ENCODE assay signal across 8 cellular contexts in the genomic region with DNA sequence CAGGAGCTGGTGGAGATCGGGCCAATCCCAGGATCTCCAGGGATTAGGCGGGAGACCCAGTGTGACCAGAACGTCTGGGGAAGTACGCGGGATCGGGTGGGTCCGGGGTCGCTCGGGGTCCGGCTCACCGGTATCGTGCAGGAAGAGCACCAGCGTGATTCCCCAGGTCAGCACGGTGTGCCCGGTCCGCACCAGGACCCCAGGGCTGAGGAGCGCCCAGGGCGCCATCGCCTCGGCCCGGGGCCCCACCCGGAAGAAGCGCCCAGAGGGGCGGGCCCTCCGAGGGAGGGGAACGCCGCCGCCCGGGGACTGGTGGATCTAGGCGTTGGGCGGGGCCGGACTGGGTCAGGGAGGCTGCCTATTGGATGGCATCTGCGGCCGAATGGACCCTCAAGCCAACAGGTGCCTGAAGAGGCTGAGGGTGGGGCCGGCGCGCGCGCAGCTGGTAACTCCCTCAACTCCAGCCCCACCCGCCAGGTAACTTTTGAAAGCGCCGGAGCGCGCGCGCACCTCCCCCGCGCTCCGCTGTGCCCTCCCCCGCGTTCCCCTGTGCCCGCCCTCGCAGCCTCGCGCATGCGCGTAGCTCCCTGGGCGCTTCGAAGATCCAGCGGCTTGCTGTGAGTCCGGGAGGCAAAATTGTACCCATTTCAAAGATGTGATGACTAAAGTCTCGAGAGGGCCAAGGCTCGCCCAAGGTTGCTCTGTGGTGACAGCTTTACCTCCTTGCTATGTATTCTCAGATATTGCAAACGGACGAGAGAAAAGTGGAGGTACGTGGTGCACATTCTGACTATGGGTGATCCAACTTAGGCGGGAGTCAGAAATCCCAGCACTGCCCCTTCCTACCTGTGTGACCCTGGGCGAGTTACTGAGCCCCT. TPM values are rescaled to one million over a fixed set of nuclear protein-coding genes. Genes with fewer than 3 reads are reported as not detected.
A peak's percentile ranks its signal among the peaks of the same experiment; 100 is the strongest.
DNase-seq lines count a peak whose midpoint lies in the region; ATAC-seq, FAIRE-seq and TF ChIP-seq lines count a peak whose summit lies in the region.

Gene ZDHHC12 (minus strand): TSS at position 262 of the 878 bp plus-strand sequence. CDS start 34 bp downstream, at position 228.

- peak; percentile 87 for ATAC-seq in GM18907 (IDR thresholded peaks at IDR 0.05; ENCODE audit: unreplicated experiment)
- peak; percentile 93 for ATAC-seq in HG03159 (IDR thresholded peaks at IDR 0.05; ENCODE audit: unreplicated experiment)

- H3K36me3 ChIP-seq in bronchial epithelial cell (ENCODE audit: control insufficient read depth, insufficient read depth, low read length), result peaks cover 6% of the 10 kb centered on the region
- H3K36me3 ChIP-seq in smooth muscle cell (ENCODE audit: low read depth), result no peaks in the 10 kb centered on the region

- H3K4me2 ChIP-seq in smooth muscle cell, result peak within 1 kb of the TSS; percentile 87

- no peak within 1 kb of the TSS for H3K9ac ChIP-seq in smooth muscle cell (ENCODE audit: low read depth)

- FAIRE-seq in bronchial epithelial cell (lab: Jason Lieb, UNC), result no peak

- CTCF ChIA-PET in AG04449 (lab: Yijun Ruan, JAX), result interaction anchor here (0.7 to 3.2 kb wide), 7 partner anchors 9 to 94 kb away, joined by 3 to 46 read pairs (median 8); partner anchors contain the start of genes ENDOG and PKN3

- H3K9me3 ChIP-seq in smooth muscle cell (replicated peaks; ENCODE audit: low read depth), result no peaks in the 10 kb centered on the region

- 7% methylated on average over 37 of the region's 68 CpGs for WGBS in smooth muscle cell (ENCODE audit: low lambda C conversion rate)

- no peaks in the 10 kb centered on the region for H3K27me3 ChIP-seq in bronchial epithelial cell (ENCODE audit: control insufficient read depth, insufficient read depth, low read length)
- H3K27me3 ChIP-seq in smooth muscle cell (ENCODE audit: low read depth), result no peaks in the 10 kb centered on the region

- POLR2A ChIA-PET in AG04449 (lab: Yijun Ruan, JAX), result no interaction called here

- no peaks in the 10 kb centered on the region for H4K20me1 ChIP-seq in smooth muscle cell (ENCODE audit: low read depth)

- peak within 1 kb of the TSS; percentile 74 for H3K4me3 ChIP-seq in AG04449 (ENCODE audit: low read depth, low read length)
- H3K4me3 ChIP-seq in WI38 (ENCODE audit: low read depth, low read length), result peak within 1 kb of the TSS; percentile 63
- H3K4me3 ChIP-seq in bronchial epithelial cell (ENCODE audit: low read depth, low read length), result peak within 1 kb of the TSS; percentile 81
- peak within 1 kb of the TSS; percentile 68 for H3K4me3 ChIP-seq in smooth muscle cell

- no peaks in the 10 kb centered on the region for H3K79me2 ChIP-seq in smooth muscle cell (ENCODE audit: low read depth)

- TF ChIP-seq CTCF in AG04449 (IDR thresholded peaks at IDR 0.05; ENCODE audit: insufficient read depth, low read length, missing control alignments) (no peak), WI38 (IDR thresholded peaks at IDR 0.05; ENCODE audit: low read depth, low read length) (no peak), bronchial epithelial cell (IDR thresholded peaks at IDR 0.05; ENCODE audit: insufficient read depth, low read length, severe bottlenecking) (no peak), smooth muscle cell (IDR thresholded peaks at IDR 0.05; ENCODE audit: borderline replicate concordance, insufficient read depth, poor library complexity, severe bottlenecking) (no peak)

- H3F3A ChIP-seq in smooth muscle cell (ENCODE audit: low read depth), result no peaks in the 10 kb centered on the region

- no peak within 1 kb of the TSS for H2AFZ ChIP-seq in smooth muscle cell (ENCODE audit: low read depth)

- DNase-seq in AG04449 (ENCODE audit: low read depth, low spot score) (peak; percentile 37), NCI-H2227 treated with DMSO at 0.1 percent for 48 hours (lab: John Stamatoyannopoulos, UW) (peak; percentile 94), bronchial epithelial cell (ENCODE audit: low read depth) (peak; percentile 91), iPS-NIHi7 (ENCODE audit: extremely low spot score) (peak; percentile 100), smooth muscle cell (lab: John Stamatoyannopoulos, UW; ENCODE audit: unreplicated experiment) (peak; percentile 57)

- H3K4me1 ChIP-seq in smooth muscle cell (ENCODE audit: low read depth), result no peaks in the 10 kb centered on the region

- no peak within 1 kb of the TSS for H3K27ac ChIP-seq in smooth muscle cell (ENCODE audit: low read depth)

RNA-seq across cellular contexts. Expression of gene ZDHHC12, which starts in this region (rescaled TPM):
- total RNA-seq in bronchial epithelial cell, result 27.4 and 46.0 TPM in 2 replicates
- 19.9 and 20.8 TPM in 2 replicates for total RNA-seq in smooth muscle cell
- 31.3 and 49.0 TPM in 2 replicates for polyA plus RNA-seq in smooth muscle cell

Comparison
In these comparisons a context has a peak if more than half of its experiments do, and no peak if none do; other contexts are left out.
1. DNase-seq: peak in every context shown above with its lines; median percentile 100 in iPS-NIHi7; 94 in NCI-H2227 treated with DMSO at 0.1 percent for 48 hours; 91 in bronchial epithelial cell; 57 in smooth muscle cell; 37 in AG04449.